ENCODE assay signal across 22 cellular contexts in the genomic region with DNA sequence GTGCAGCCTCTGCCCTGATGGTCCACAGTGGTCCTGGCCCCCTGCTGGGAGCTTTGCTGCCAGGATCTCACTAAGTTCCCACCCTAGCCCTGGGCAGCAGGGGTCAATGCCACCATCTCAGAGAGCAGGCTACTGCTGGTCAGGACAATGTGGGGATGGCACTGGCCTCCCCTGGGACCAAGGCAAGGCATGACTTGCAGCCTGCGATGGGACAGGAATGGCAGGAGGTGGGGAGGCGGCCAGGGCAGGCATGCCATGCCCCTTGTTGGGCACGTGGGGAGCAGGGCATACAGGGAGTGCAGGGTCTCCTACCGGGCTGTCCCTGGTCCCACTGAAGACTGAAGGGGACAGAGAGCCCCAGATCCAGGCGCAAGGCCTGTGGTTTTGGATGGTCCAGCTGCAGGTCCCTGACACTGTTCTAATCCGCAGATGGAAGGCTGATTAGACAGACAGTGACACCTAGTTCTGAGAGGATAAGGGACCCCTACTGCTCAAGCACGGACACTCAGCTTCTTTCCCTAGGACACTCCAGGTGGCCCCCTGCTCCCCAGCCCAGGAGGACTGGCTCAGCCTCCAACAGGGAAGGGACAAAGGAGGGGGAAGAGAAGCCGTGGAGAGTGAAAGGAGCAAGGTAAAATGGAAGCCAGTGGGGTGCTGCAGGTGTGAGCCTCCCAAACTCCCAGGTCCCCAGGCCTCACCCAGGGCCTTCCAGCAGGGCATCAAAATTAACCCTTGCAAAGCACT.
"Had no signal": no experiment of that assay in that cellular context is flagged by ENCODE, and none has a peak within 500 bp of the region (broad histone marks: within the 10 kb centered on the region; RNA-seq: fewer than 3 reads in every experiment).

No MANE protein-coding gene starts in this region.

- H3K27me3 Mint-ChIP-seq: memory B cell had no signal

- H3K4me1 ChIP-seq: pancreas, right lobe of liver, stomach, thyroid gland, vagina had no signal

- H3K4me1 Mint-ChIP-seq: memory B cell had no signal

- H3K9me3 ChIP-seq: gastrocnemius medialis, neutrophil, pancreas, right lobe of liver, stomach, thyroid gland, vagina had no signal

- H3K27ac ChIP-seq: gastrocnemius medialis, neutrophil, pancreas, right lobe of liver, stomach, thyroid gland, vagina had no signal

- ATAC-seq: esophagus mucosa, gastrocnemius medialis, left lobe of liver, natural killer cell, pancreas, right lobe of liver had no signal

- DNase-seq: cortex of kidney; foreskin fibroblast; gastrocnemius medialis; head of caudate nucleus; natural killer cell; retina; right lobe of liver; small intestine; stimulated activated CD4-positive, alpha-beta T cell treated with anti-CD3 and anti-CD28 coated beads, Interleukin-15, amount 100 ng/mL, for 24 hours; stimulated activated CD4-positive, alpha-beta T cell treated with anti-CD3 and anti-CD28 coated beads, Interleukin-4, amount 100 ng/mL, for 1 hour; stimulated activated CD8-positive, alpha-beta memory T cell treated with anti-CD3 and anti-CD28 coated beads, Interleukin-4, amount 100 ng/mL, for 48 hours; stimulated activated naive CD4-positive, alpha-beta T cell treated with Interleukin-2 at 50 U/mL for 16 hours; stomach; thyroid gland; trophoblast cell had no signal

- H3K9me3 Mint-ChIP-seq: memory B cell, natural killer cell had no signal

- H3K4me3 Mint-ChIP-seq: memory B cell, natural killer cell had no signal

- H3K36me3 Mint-ChIP-seq: natural killer cell had no signal

- H3K27ac Mint-ChIP-seq: memory B cell, natural killer cell had no signal

- H3K4me3 ChIP-seq: gastrocnemius medialis, lung, pancreas, right lobe of liver, stomach, thyroid gland, vagina had no signal

- H3K27me3 ChIP-seq: gastrocnemius medialis, neutrophil, pancreas, right lobe of liver, stomach, thyroid gland, vagina had no signal
